1 cellular context compared by ENCODE assay signal in genomic region chr6:127340171-127340570, GRCh38.
TF ChIP-seq lines count a peak whose summit lies in the region.

No MANE protein-coding gene starts in this region.

TF ChIP-seq in IMR-90, 13 proteins besides CTCF, POLR2A, EP300 and RAD21:
- TF ChIP-seq, protein P1, sequence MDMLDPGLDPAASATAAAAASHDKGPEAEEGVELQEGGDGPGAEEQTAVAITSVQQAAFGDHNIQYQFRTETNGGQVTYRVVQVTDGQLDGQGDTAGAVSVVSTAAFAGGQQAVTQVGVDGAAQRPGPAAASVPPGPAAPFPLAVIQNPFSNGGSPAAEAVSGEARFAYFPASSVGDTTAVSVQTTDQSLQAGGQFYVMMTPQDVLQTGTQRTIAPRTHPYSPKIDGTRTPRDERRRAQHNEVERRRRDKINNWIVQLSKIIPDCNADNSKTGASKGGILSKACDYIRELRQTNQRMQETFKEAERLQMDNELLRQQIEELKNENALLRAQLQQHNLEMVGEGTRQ (IDR thresholded peaks at IDR 0.05; ENCODE audit: low read depth, low read length), result no peak
- TF ChIP-seq CHD1 (IDR thresholded peaks at IDR 0.05; ENCODE audit: low read depth, low read length) (no peak), RFX5 (IDR thresholded peaks at IDR 0.05; ENCODE audit: low read depth, low read length) (no peak)
